Comparison of ENCODE assay signal across 20 cellular contexts in genomic region chr10:31875608-31876007, GRCh38. TPM values are rescaled to one million over a fixed set of nuclear protein-coding genes. Genes with fewer than 3 reads are reported as not detected.
A peak's percentile ranks its signal among the peaks of the same experiment; 100 is the strongest.
DNase-seq lines count a peak whose midpoint lies in the region; ATAC-seq and TF ChIP-seq lines count a peak whose summit lies in the region.
"Had no signal": no experiment of that assay in that cellular context is flagged by ENCODE, and none has a peak within 500 bp of the region (broad histone marks: within the 10 kb centered on the region; RNA-seq: fewer than 3 reads in every experiment).

No MANE protein-coding gene starts in this region.

- no peaks in the 10 kb centered on the region for H3K9me3 Mint-ChIP-seq in endothelial cell (ENCODE audit: unreplicated experiment)
- H3K9me3 Mint-ChIP-seq in CD4-positive, alpha-beta T cell, result no peaks in the 10 kb centered on the region

- TF ChIP-seq EP300 in gastroesophageal sphincter (IDR thresholded peaks at IDR 0.05), result no peak

- peaks cover 0 to 37% of the 10 kb centered on the region in 2 donors for H3K4me1 ChIP-seq in adrenal gland (replicated peaks in 1 of 2)
- H3K4me1 ChIP-seq in gastroesophageal sphincter, result peaks cover 0 to 8% (median 0%) of the 10 kb centered on the region in 3 donors

- no peak overlapping the region for H3K4me3 ChIP-seq in adrenal gland
- no peak overlapping the region for H3K4me3 ChIP-seq in gastroesophageal sphincter
- H3K4me3 ChIP-seq: cardiac muscle cell, transverse colon had no signal

- H3K36me3 ChIP-seq in adrenal gland (replicated peaks in 1 of 2) (no peaks in the 10 kb centered on the region), gastroesophageal sphincter (no peaks in the 10 kb centered on the region)
- H3K36me3 ChIP-seq: cardiac muscle cell, transverse colon had no signal

- H3K27ac ChIP-seq in adrenal gland (no peak overlapping the region), gastroesophageal sphincter (no peak overlapping the region)
- H3K27ac ChIP-seq in CD4-positive, alpha-beta T cell (ENCODE audit: low read depth, low read length), result no peak overlapping the region
- H3K27ac ChIP-seq: cardiac muscle cell, transverse colon had no signal

- CTCF ChIA-PET in CD4-positive, alpha-beta T cell (lab: Charles Lee), result no interaction called here

- H3K36me3 Mint-ChIP-seq in endothelial cell (ENCODE audit: low read depth, unreplicated experiment), result no peaks in the 10 kb centered on the region
- peaks cover 4% of the 10 kb centered on the region for H3K36me3 Mint-ChIP-seq in CD4-positive, alpha-beta T cell (ENCODE audit: low read depth)

- POLR2A ChIA-PET in CD4-positive, alpha-beta T cell (lab: Charles Lee), result no interaction called here

- ATAC-seq in GM18508 (IDR thresholded peaks at IDR 0.05; ENCODE audit: insufficient read depth, unreplicated experiment), result peak; percentile 92
- ATAC-seq in GM19438 (IDR thresholded peaks at IDR 0.05; ENCODE audit: low read depth, unreplicated experiment), result peak; percentile 93
- ATAC-seq in HG02759 (IDR thresholded peaks at IDR 0.05; ENCODE audit: unreplicated experiment), result peak; percentile 78
- ATAC-seq in HG03460 (IDR thresholded peaks at IDR 0.05; ENCODE audit: unreplicated experiment), result peak; percentile 88
- ATAC-seq in gastroesophageal sphincter, result no peak
- no peak for ATAC-seq in CD4-positive, alpha-beta T cell (ENCODE audit: poor library complexity)
- ATAC-seq: HepG2, sciatic nerve had no signal

- H3K27me3 Mint-ChIP-seq in endothelial cell (ENCODE audit: unreplicated experiment), result no peaks in the 10 kb centered on the region
- no peaks in the 10 kb centered on the region for H3K27me3 Mint-ChIP-seq in CD4-positive, alpha-beta T cell

- H3K27me3 ChIP-seq in adrenal gland, result no peaks in the 10 kb centered on the region
- H3K27me3 ChIP-seq in gastroesophageal sphincter, result no peaks in the 10 kb centered on the region
- no peaks in the 10 kb centered on the region for H3K27me3 ChIP-seq in CD4-positive, alpha-beta T cell (ENCODE audit: control insufficient read depth, insufficient read depth, low read length)
- H3K27me3 ChIP-seq: cardiac muscle cell, transverse colon had no signal

- 92 to 99% (median 95%) methylated on average over 2 of the region's 2 CpGs for WGBS in adrenal gland, 4 donors
- WGBS in gastroesophageal sphincter (ENCODE audit: low coverage in 1 of 2), 2 donors, result 85 to 95% methylated on average over 2 of the region's 2 CpGs

- TF ChIP-seq POLR2A in adrenal gland (IDR thresholded peaks at IDR 0.05) (no peak), gastroesophageal sphincter (IDR thresholded peaks at IDR 0.05) (no peak)

- H3K4me3 Mint-ChIP-seq in endothelial cell (ENCODE audit: unreplicated experiment), result no peak overlapping the region
- no peak overlapping the region for H3K4me3 Mint-ChIP-seq in CD4-positive, alpha-beta T cell

- DNase-seq in adrenal gland (no peak), endothelial cell (ENCODE audit: low spot score) (no peak)
- no peak for DNase-seq in CD4-positive, alpha-beta T cell
- DNase-seq: activated CD4-positive, alpha-beta T cell treated with anti-CD3 and anti-CD28 coated beads for 1 hour; Caco-2; effector CD4-positive, alpha-beta T cell; hypothalamus; NCI-H2107; occipital lobe; RPMI8226; stimulated activated CD4-positive, alpha-beta T cell treated with anti-CD3 and anti-CD28 coated beads, Interleukin-2, amount 100 ng/mL, for 48 hours; transverse colon had no signal

- intact Hi-C loops in adrenal gland (cut with DNase I), result loop anchor here in 1 of 2 donors (10.0 kb wide), 1 partner anchor 49 kb away; the partner anchor contains the start of gene ARHGAP12
- intact Hi-C loops in CD4-positive, alpha-beta T cell (cut with DNase I, micrococcal nuclease), result no loop called here

- H3K27ac Mint-ChIP-seq in endothelial cell (ENCODE audit: unreplicated experiment), result no peak overlapping the region
- no peak overlapping the region for H3K27ac Mint-ChIP-seq in CD4-positive, alpha-beta T cell

- H3K4me1 Mint-ChIP-seq in endothelial cell (ENCODE audit: unreplicated experiment), result peaks cover 4% of the 10 kb centered on the region
- peaks cover 52% of the 10 kb centered on the region for H3K4me1 Mint-ChIP-seq in CD4-positive, alpha-beta T cell (ENCODE audit: low read depth)

- no peak for TF ChIP-seq CTCF in adrenal gland (IDR thresholded peaks at IDR 0.05)
- TF ChIP-seq CTCF in gastroesophageal sphincter (IDR thresholded peaks at IDR 0.05), result no peak
- TF ChIP-seq CTCF in endothelial cell (IDR thresholded peaks at IDR 0.05; ENCODE audit: unreplicated experiment), result no peak
- TF ChIP-seq CTCF in CD4-positive, alpha-beta T cell (IDR thresholded peaks at IDR 0.05), result no peak

- H3K9me3 ChIP-seq in adrenal gland (replicated peaks in 1 of 3), result no peaks in the 10 kb centered on the region
- H3K9me3 ChIP-seq in gastroesophageal sphincter, result no peaks in the 10 kb centered on the region
- H3K9me3 ChIP-seq in CD4-positive, alpha-beta T cell (ENCODE audit: control insufficient read depth, low read length), result no peaks in the 10 kb centered on the region
- H3K9me3 ChIP-seq: Caco-2, transverse colon had no signal

RNA-seq across cellular contexts. Expression of gene ARHGAP12, which starts 53.0 kb away (rescaled TPM):
- total RNA-seq in adrenal gland (10 to 100 TPM; 26.7 to 47.1 (median 31.0) TPM), gastroesophageal sphincter (10 to 100 TPM; 28.0 to 43.1 (median 41.1) TPM), endothelial cell (ENCODE audit: unreplicated experiment) (39.0 TPM)
- polyA plus RNA-seq in adrenal gland, result 10 to 100 TPM; 33.4 to 45.7 (median 43.3) TPM
- total RNA-seq in CD4-positive, alpha-beta T cell, result 10 to 100 TPM; 40.3 to 41.1 TPM

Comparison
In these comparisons a context has a peak if more than half of its experiments do, and no peak if none do; other contexts are left out.
1. ATAC-seq: peak in GM18508 (single experiment), GM19438 (single experiment), HG02759 (single experiment) and HG03460 (single experiment); none in gastroesophageal sphincter (single experiment) and CD4-positive, alpha-beta T cell (single experiment).